ENCODE assay signal across 8 cellular contexts in the genomic region with DNA sequence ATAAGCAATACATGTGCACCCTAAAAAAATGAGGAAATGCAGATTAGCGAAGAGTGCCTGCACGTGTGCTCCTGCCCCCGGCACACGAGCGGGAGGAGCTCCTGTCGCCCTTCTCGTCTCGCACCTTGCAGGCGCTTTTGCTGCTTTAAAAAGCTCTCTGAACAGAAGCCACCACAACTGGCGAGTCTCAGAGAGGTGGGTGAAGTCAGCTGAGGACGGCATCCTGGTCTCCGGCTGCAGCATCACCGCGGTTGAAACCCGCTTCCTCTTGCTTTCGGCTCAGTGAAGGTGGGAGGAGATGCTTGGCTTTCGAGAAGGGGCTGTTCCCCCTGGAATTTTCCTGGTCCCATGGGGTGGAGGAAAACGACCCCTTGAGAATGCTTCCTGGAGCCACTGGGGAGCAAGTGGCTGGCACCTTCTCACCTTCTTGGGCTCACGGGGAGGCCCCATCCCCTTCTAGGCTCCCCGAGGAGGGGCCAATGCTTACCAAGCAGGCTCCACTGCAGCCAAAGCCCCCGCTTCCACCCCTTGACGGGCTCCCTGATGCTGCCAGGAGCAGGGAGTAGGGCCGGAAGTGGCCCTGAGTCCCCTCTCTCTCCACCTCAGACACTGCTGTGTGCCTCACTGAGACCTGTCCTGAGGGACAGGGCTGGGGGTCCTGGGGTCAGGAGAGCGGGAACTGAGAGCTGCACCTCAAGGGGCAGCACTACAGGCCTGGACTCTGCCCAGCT. TPM values are rescaled to one million over a fixed set of nuclear protein-coding genes. Genes with fewer than 3 reads are reported as not detected.
DNase-seq lines count a peak whose midpoint lies in the region; ATAC-seq, FAIRE-seq and TF ChIP-seq lines count a peak whose summit lies in the region.

No MANE protein-coding gene starts in this region.

- POLR2A ChIA-PET in activated B cell treated with CpG ODN at 0.5 μM for 24 hours (lab: Charles Lee), result interaction anchor here (0.6 to 3.2 kb wide), 8 partner anchors 9 to 64 kb away, joined by 3 to 21 read pairs (median 4); partner anchors contain the start of gene MXD4

- H3K9me3 Mint-ChIP-seq in activated B cell treated with CpG ODN at 0.5 μM for 24 hours, result no peaks in the 10 kb centered on the region

- intact Hi-C loops in activated B cell treated with CpG ODN at 0.5 μM for 24 hours (cut with micrococcal nuclease), result loop anchor here (1.0 kb wide), 1 partner anchor 9 kb away; no protein-coding TSS in a partner anchor

- TF ChIP-seq POLR2A in GM12891 (IDR thresholded peaks at IDR 0.05; ENCODE audit: low read depth, low read length), result no peak

- H3K4me3 Mint-ChIP-seq in activated B cell treated with CpG ODN at 0.5 μM for 24 hours, result peak overlapping the region; percentile 66

- H3K27me3 Mint-ChIP-seq in activated B cell treated with CpG ODN at 0.5 μM for 24 hours, result no peaks in the 10 kb centered on the region

- H3K27ac Mint-ChIP-seq in activated B cell treated with CpG ODN at 0.5 μM for 24 hours, result peak overlapping the region; percentile 70

- H3K36me3 Mint-ChIP-seq in activated B cell treated with CpG ODN at 0.5 μM for 24 hours (ENCODE audit: low read depth), result no peaks in the 10 kb centered on the region

- DNase-seq in GM12891 (ENCODE audit: insufficient read length, low spot score), result peak; percentile 53
- DNase-seq in activated B cell treated with CpG ODN at 0.5 μM for 24 hours, result peak; percentile 38
- DNase-seq in cerebellar cortex (ENCODE audit: low spot score), result peak; percentile 44
- peak; percentile 26 to 35 for DNase-seq in stimulated activated CD4-positive, alpha-beta T cell treated with anti-CD3 and anti-CD28 coated beads, Interleukin-4, amount 100 ng/mL, for 48 hours (ENCODE audit: low read depth in 2 of 2)
- no peak for DNase-seq in NOMO-1 (lab: John Stamatoyannopoulos, UW; ENCODE audit: unreplicated experiment in 2 of 2)
- no peak for DNase-seq in NCI-H748 (lab: John Stamatoyannopoulos, UW; ENCODE audit: unreplicated experiment)
- DNase-seq in NCI-H524 (lab: John Stamatoyannopoulos, UW), result no peak

- FAIRE-seq in GM12891 (lab: Jason Lieb, UNC), result peak; percentile 57

- H3K4me1 Mint-ChIP-seq in activated B cell treated with CpG ODN at 0.5 μM for 24 hours, result peaks cover 19% of the 10 kb centered on the region

- TF ChIP-seq CTCF in activated B cell treated with CpG ODN at 0.5 μM for 24 hours (IDR thresholded peaks at IDR 0.05), result no peak

- ATAC-seq in activated B cell treated with CpG ODN at 0.5 μM for 24 hours (ENCODE audit: low read depth), result peak; percentile 74
- no peak for ATAC-seq in GM21515 (IDR thresholded peaks at IDR 0.05; ENCODE audit: unreplicated experiment)

- CTCF ChIA-PET in activated B cell treated with CpG ODN at 0.5 μM for 24 hours (lab: Charles Lee), result no interaction called here

TF ChIP-seq in GM12891, 5 proteins besides CTCF, POLR2A, EP300 and RAD21:
- TF ChIP-seq SPI1 (IDR thresholded peaks at IDR 0.05; ENCODE audit: low read depth, low read length), result peak; percentile 44
- TF ChIP-seq PAX5 (IDR thresholded peaks at IDR 0.05; ENCODE audit: insufficient read depth, low read length, severe bottlenecking), result no peak
- TF ChIP-seq TAF1 (IDR thresholded peaks at IDR 0.05; ENCODE audit: low read depth, low read length), result no peak
- no peak for TF ChIP-seq POLR2AphosphoS5 (IDR thresholded peaks at IDR 0.05; ENCODE audit: low read depth, low read length)
- TF ChIP-seq POU2F2 (IDR thresholded peaks at IDR 0.05; ENCODE audit: low read depth, low read length), result no peak
TF ChIP-seq in GM12891: peak in this region for 1.

RNA-seq across cellular contexts. Expression of gene MXD4, which starts 29.2 kb away (rescaled TPM):
- polyA plus RNA-seq in GM12891 (2012; ENCODE audit: low read depth, missing spikeins), result 14.1 TPM
- total RNA-seq in activated B cell treated with CpG ODN at 0.5 μM for 24 hours, result 28.7 and 36.7 TPM in 2 replicates

RNA-seq across cellular contexts. Expression of gene HAUS3, which starts 49.2 kb away (rescaled TPM):
- 10.4 TPM for polyA plus RNA-seq in GM12891 (2012; ENCODE audit: low read depth, missing spikeins)
- 17.9 and 19.0 TPM in 2 replicates for total RNA-seq in activated B cell treated with CpG ODN at 0.5 μM for 24 hours

RNA-seq across cellular contexts. Expression of gene POLN, which starts 49.2 kb away (rescaled TPM):
- 0.40 TPM for polyA plus RNA-seq in GM12891 (2012; ENCODE audit: low read depth, missing spikeins)
- 1.4 and 1.7 TPM in 2 replicates for total RNA-seq in activated B cell treated with CpG ODN at 0.5 μM for 24 hours

Comparison
In these comparisons a context has a peak if more than half of its experiments do, and no peak if none do; other contexts are left out.
1. DNase-seq: peak in GM12891 (single experiment), activated B cell treated with CpG ODN at 0.5 μM for 24 hours (single experiment), cerebellar cortex (single experiment) and stimulated activated CD4-positive, alpha-beta T cell treated with anti-CD3 and anti-CD28 coated beads, Interleukin-4, amount 100 ng/mL, for 48 hours (2 of 2); none in NOMO-1 (0 of 2), NCI-H748 (single experiment) and NCI-H524 (0 of 2).